In genomic region chr13:97911311-97912138, GRCh38 we compare ENCODE assay signal across 8 cellular contexts. TPM values are rescaled to one million over a fixed set of nuclear protein-coding genes. Genes with fewer than 3 reads are reported as not detected.
DNase-seq lines count a peak whose midpoint lies in the region; FAIRE-seq and TF ChIP-seq lines count a peak whose summit lies in the region.

No MANE protein-coding gene starts in this region.

- no TSS peak for BruUV-seq in mammary epithelial cell (replicated peaks; lab: Mats Ljungman, UMichigan)

- intact Hi-C loops in mammary epithelial cell (cut with micrococcal nuclease): loop anchor here (1.0 to 5.0 kb wide), 2 partner anchors 56 to 66 kb away; no protein-coding TSS in a partner anchor

- peak; percentile 83 for FAIRE-seq in HTR-8/SVneo (lab: Jason Lieb, UNC)

- H3K4me3 ChIP-seq in mammary epithelial cell (replicated peaks in 1 of 3; ENCODE audit: insufficient read depth in 1 of 3, low read depth in 2 of 3, low read length in 3 of 3): no peak overlapping the region

- no peaks in the 10 kb centered on the region for H3K36me3 ChIP-seq in mammary epithelial cell (ENCODE audit: insufficient read depth, low read length)

- dilution Hi-C loops in mammary epithelial cell (cut with HindIII; ENCODE audit: low sequenced_read_pairs): no loop called here

- 50% methylated on average over 7 of the region's 7 CpGs for WGBS in mammary epithelial cell (ENCODE audit: low coverage, missing lambda C conversion rate)

- no peaks in the 10 kb centered on the region for H3K79me2 ChIP-seq in mammary epithelial cell (ENCODE audit: insufficient read depth, low read length)

- peak; percentile 66 for TF ChIP-seq CTCF in GM12872 (IDR thresholded peaks at IDR 0.05; ENCODE audit: insufficient read depth, low read depth, low read length)
- peak; percentile 44 to 58 for TF ChIP-seq CTCF in mammary epithelial cell (conservative IDR thresholded peaks at IDR 0.05 in 1 of 2, IDR thresholded peaks at IDR 0.05 in 1 of 2; ENCODE audit: extremely low read depth in 1 of 2, insufficient read depth in 1 of 2, low read depth in 1 of 2, low read length in 2 of 2)

- no peak overlapping the region for H2AFZ ChIP-seq in mammary epithelial cell (ENCODE audit: low read depth, low read length)

- no peaks in the 10 kb centered on the region for H3K27me3 ChIP-seq in mammary epithelial cell (ENCODE audit: insufficient read depth, low read length)

- CTCF ChIA-PET in mammary epithelial cell (lab: Charles Lee; ENCODE audit: low non-redundant PET): interaction anchor here (0.6 kb wide), 2 partner anchors 682 to 762 kb away, joined by 7 to 15 read pairs; no protein-coding TSS in a partner anchor

- no peak overlapping the region for H3K27ac ChIP-seq in mammary epithelial cell (ENCODE audit: insufficient read depth, low read depth, low read length)

- no peaks in the 10 kb centered on the region for H4K20me1 ChIP-seq in mammary epithelial cell (ENCODE audit: insufficient read depth, low read length)

- no peaks in the 10 kb centered on the region for H3K9me3 ChIP-seq in mammary epithelial cell (replicated peaks; ENCODE audit: insufficient read depth, low read length)

- DNase-seq in A172 (ENCODE audit: low spot score) (peak; percentile 55), HTR-8/SVneo (ENCODE audit: insufficient read length, low spot score) (no peak), mammary epithelial cell (peak; percentile 29), GM19240 (ENCODE audit: insufficient read length, low spot score) (no peak), NCI-H2107 treated with DMSO at 0.1 percent for 48 hours (lab: John Stamatoyannopoulos, UW; ENCODE audit: unreplicated experiment) (no peak), NCI-H774 (lab: John Stamatoyannopoulos, UW) (no peak)
- peak; percentile 5 for DNase-seq in stimulated activated CD4-positive, alpha-beta T cell treated with anti-CD3 and anti-CD28 coated beads, Interleukin-4, amount 100 ng/mL, for 24 hours

- H3K4me1 ChIP-seq in mammary epithelial cell (ENCODE audit: insufficient read depth, low read length): no peaks in the 10 kb centered on the region

- in situ Hi-C loops in mammary epithelial cell (cut with MboI; ENCODE audit: low sequenced_read_pairs in 2 of 2): no loop called here

- no peak overlapping the region for H3K9ac ChIP-seq in mammary epithelial cell (ENCODE audit: insufficient read depth, low read length)

- H3K4me2 ChIP-seq in mammary epithelial cell (ENCODE audit: insufficient read depth, low read depth, low read length): no peak overlapping the region

RNA-seq across cellular contexts. Expression of gene IPO5, which starts 42.0 kb away (rescaled TPM):
- 160 and 190 TPM in 2 replicates for total RNA-seq in A172 (2014; rRNA removed; shearing (Covaris generic))
- total RNA-seq in mammary epithelial cell: 100 to 1,000 TPM; 157 to 175 TPM
- polyA plus RNA-seq in mammary epithelial cell: 90.0 TPM
- polyA minus RNA-seq in mammary epithelial cell: 201 TPM

Comparison
In these comparisons a context has a peak if more than half of its experiments do, and no peak if none do; other contexts are left out.
1. DNase-seq: peak in A172 (single experiment), mammary epithelial cell (single experiment) and stimulated activated CD4-positive, alpha-beta T cell treated with anti-CD3 and anti-CD28 coated beads, Interleukin-4, amount 100 ng/mL, for 24 hours (single experiment); none in HTR-8/SVneo (single experiment), GM19240 (single experiment), NCI-H2107 treated with DMSO at 0.1 percent for 48 hours (single experiment) and NCI-H774 (single experiment).